In the genomic region with DNA sequence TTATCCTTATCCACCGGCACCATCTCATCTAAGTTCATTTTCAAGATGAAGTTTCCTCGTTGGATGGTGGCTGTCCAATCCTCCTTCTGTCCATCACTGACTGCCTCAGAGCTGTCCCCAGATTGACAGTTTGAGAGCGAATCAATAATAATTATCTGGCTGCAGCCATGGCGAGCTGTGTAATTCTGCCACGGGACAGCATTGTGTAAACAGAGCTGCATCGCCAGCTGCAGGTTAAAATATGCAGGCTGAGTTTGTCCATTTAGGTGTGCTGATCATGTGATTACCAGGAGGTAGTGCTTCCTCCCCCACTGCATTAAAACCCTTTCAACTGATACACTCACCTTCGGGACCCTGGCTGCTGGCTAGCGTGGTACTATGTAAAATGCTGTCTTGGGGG, we compare ENCODE assay signal across 26 cellular contexts.
A peak's percentile ranks its signal among the peaks of the same experiment; 100 is the strongest.
DNase-seq lines count a peak whose midpoint lies in the region; ATAC-seq, FAIRE-seq and TF ChIP-seq lines count a peak whose summit lies in the region.
"Had no signal": no experiment of that assay in that cellular context is flagged by ENCODE, and none has a peak within 500 bp of the region (broad histone marks: within the 10 kb centered on the region; RNA-seq: fewer than 3 reads in every experiment).

No MANE protein-coding gene starts in this region.

- no peak for TF ChIP-seq POLR2A in GM12891 (IDR thresholded peaks at IDR 0.05; ENCODE audit: low read depth, low read length)

- H3K27me3 Mint-ChIP-seq in T-helper 2 cell treated with Interferon-gamma antibody and Interleukin-4, amounts not matched to agents 5 μg/mL and 100 μg/mL, for 36 hours (ENCODE audit: low read depth), result no peaks in the 10 kb centered on the region
- H3K27me3 Mint-ChIP-seq: activated CD8-positive, alpha-beta T cell treated with anti-CD3 and anti-CD28 coated beads for 36 hours; activated naive CD8-positive, alpha-beta T cell treated with anti-CD3 and anti-CD28 coated beads, Interleukin-2, amount 10 ng/mL, durations not matched to agents 7 days and 5 days had no signal

- H3K27ac Mint-ChIP-seq in T-helper 2 cell treated with Interferon-gamma antibody and Interleukin-4, amounts not matched to agents 5 μg/mL and 100 μg/mL, for 36 hours, result no peak overlapping the region
- H3K27ac Mint-ChIP-seq: activated CD8-positive, alpha-beta T cell treated with anti-CD3 and anti-CD28 coated beads for 36 hours; activated naive CD8-positive, alpha-beta T cell treated with anti-CD3 and anti-CD28 coated beads, Interleukin-2, amount 10 ng/mL, durations not matched to agents 7 days and 5 days; memory B cell; T-cell had no signal

- H3K9me3 Mint-ChIP-seq in T-helper 2 cell treated with Interferon-gamma antibody and Interleukin-4, amounts not matched to agents 5 μg/mL and 100 μg/mL, for 36 hours, result no peaks in the 10 kb centered on the region
- H3K9me3 Mint-ChIP-seq: activated CD8-positive, alpha-beta T cell treated with anti-CD3 and anti-CD28 coated beads for 36 hours; activated naive CD8-positive, alpha-beta T cell treated with anti-CD3 and anti-CD28 coated beads, Interleukin-2, amount 10 ng/mL, durations not matched to agents 7 days and 5 days; memory B cell; T-cell had no signal

- peak; percentile 93 for ATAC-seq in left lobe of liver
- ATAC-seq: activated CD8-positive, alpha-beta T cell treated with anti-CD3 and anti-CD28 coated beads for 36 hours; Panc1; T-cell had no signal

- FAIRE-seq in GM12891 (lab: Jason Lieb, UNC), result no peak
- FAIRE-seq: endothelial cell of umbilical vein, kidney, urothelium cell line had no signal

- H3K36me3 Mint-ChIP-seq in T-helper 2 cell treated with Interferon-gamma antibody and Interleukin-4, amounts not matched to agents 5 μg/mL and 100 μg/mL, for 36 hours (ENCODE audit: low read depth), result no peaks in the 10 kb centered on the region
- H3K36me3 Mint-ChIP-seq: activated naive CD8-positive, alpha-beta T cell treated with anti-CD3 and anti-CD28 coated beads, Interleukin-2, amount 10 ng/mL, durations not matched to agents 7 days and 5 days; memory B cell; T-cell had no signal

- H3K4me3 Mint-ChIP-seq in T-helper 2 cell treated with Interferon-gamma antibody and Interleukin-4, amounts not matched to agents 5 μg/mL and 100 μg/mL, for 36 hours, result no peak overlapping the region
- H3K4me3 Mint-ChIP-seq: activated CD8-positive, alpha-beta T cell treated with anti-CD3 and anti-CD28 coated beads for 36 hours; activated naive CD8-positive, alpha-beta T cell treated with anti-CD3 and anti-CD28 coated beads, Interleukin-2, amount 10 ng/mL, durations not matched to agents 7 days and 5 days; memory B cell; T-cell had no signal

- DNase-seq in COLO668 (lab: John Stamatoyannopoulos, UW; ENCODE audit: unreplicated experiment), result peak; percentile 71
- DNase-seq in DMS53 treated with DMSO at 0.1 percent for 48 hours (lab: John Stamatoyannopoulos, UW; ENCODE audit: unreplicated experiment), result peak; percentile 13
- peak; percentile 2 for DNase-seq in NCI-H345 treated with DMSO at 0.1 percent for 48 hours (lab: John Stamatoyannopoulos, UW; ENCODE audit: unreplicated experiment)
- DNase-seq in left lobe of liver (ENCODE audit: low spot score), result peak; percentile 61
- no peak for DNase-seq in T-helper 2 cell treated with Interferon-gamma antibody and Interleukin-4, amounts not matched to agents 5 μg/mL and 100 μg/mL, for 36 hours (ENCODE audit: low spot score)
- DNase-seq in stimulated activated CD4-positive, alpha-beta T cell treated with anti-CD3 and anti-CD28 coated beads, Interleukin-4, amount 100 ng/mL, for 1 hour, result no peak
- DNase-seq in stimulated activated CD4-positive, alpha-beta T cell treated with anti-CD3 and anti-CD28 coated beads, Interleukin-1b, Interleukin-23, amount 100 ng/mL, for 48 hours, result no peak
- DNase-seq in GM12891 (ENCODE audit: insufficient read length, low spot score), result no peak
- DNase-seq: activated CD4-positive, CD25-positive, alpha-beta regulatory T cell treated with anti-CD3 and anti-CD28 coated beads, Interleukin-2, amount 50 U/mL, for 72 hours; activated CD8-positive, alpha-beta T cell treated with anti-CD3 and anti-CD28 coated beads for 36 hours; activated effector memory CD4-positive, alpha-beta T cell treated with anti-CD3 and anti-CD28 coated beads, Interleukin-2, amount 50 U/mL, for 16 hours; activated naive CD8-positive, alpha-beta T cell treated with anti-CD3 and anti-CD28 coated beads, Interleukin-2, amount 10 ng/mL, durations not matched to agents 7 days and 5 days; cerebellar nuclear complex; IMR-90; kidney; NCI-H1048; NCI-H2081 treated with DMSO at 0.1 percent for 48 hours; occipital lobe; spleen; stimulated activated CD4-positive, alpha-beta T cell treated with anti-CD3 and anti-CD28 coated beads, Interleukin-4, amount 100 ng/mL, for 4 hours; stimulated activated naive CD4-positive, alpha-beta T cell; T-cell had no signal

- no peaks in the 10 kb centered on the region for H3K4me1 Mint-ChIP-seq in T-helper 2 cell treated with Interferon-gamma antibody and Interleukin-4, amounts not matched to agents 5 μg/mL and 100 μg/mL, for 36 hours (ENCODE audit: low read depth)
- H3K4me1 Mint-ChIP-seq: activated naive CD8-positive, alpha-beta T cell treated with anti-CD3 and anti-CD28 coated beads, Interleukin-2, amount 10 ng/mL, durations not matched to agents 7 days and 5 days; memory B cell; T-cell had no signal

TF ChIP-seq in GM12891, 5 proteins besides CTCF, POLR2A, EP300 and RAD21:
- TF ChIP-seq POU2F2 (IDR thresholded peaks at IDR 0.05; ENCODE audit: low read depth, low read length) (no peak), POLR2AphosphoS5 (IDR thresholded peaks at IDR 0.05; ENCODE audit: low read depth, low read length) (no peak), SPI1 (IDR thresholded peaks at IDR 0.05; ENCODE audit: low read depth, low read length) (no peak), TAF1 (IDR thresholded peaks at IDR 0.05; ENCODE audit: low read depth, low read length) (no peak)

Comparison
In these comparisons a context has a peak if more than half of its experiments do, and no peak if none do; other contexts are left out.
1. DNase-seq: peak in COLO668 (single experiment), DMS53 treated with DMSO at 0.1 percent for 48 hours (single experiment), NCI-H345 treated with DMSO at 0.1 percent for 48 hours (single experiment) and left lobe of liver (single experiment); none in T-helper 2 cell treated with Interferon-gamma antibody and Interleukin-4, amounts not matched to agents 5 μg/mL and 100 μg/mL, for 36 hours (single experiment), stimulated activated CD4-positive, alpha-beta T cell treated with anti-CD3 and anti-CD28 coated beads, Interleukin-4, amount 100 ng/mL, for 1 hour (single experiment), stimulated activated CD4-positive, alpha-beta T cell treated with anti-CD3 and anti-CD28 coated beads, Interleukin-1b, Interleukin-23, amount 100 ng/mL, for 48 hours (single experiment) and GM12891 (single experiment).